ENCODE assay signal across 23 cellular contexts in genomic region chr12:132447327-132447720, GRCh38. TPM values are rescaled to one million over a fixed set of nuclear protein-coding genes. Genes with fewer than 3 reads are reported as not detected.
DNase-seq lines count a peak whose midpoint lies in the region; ATAC-seq, FAIRE-seq and TF ChIP-seq lines count a peak whose summit lies in the region.
"Had no signal": no experiment of that assay in that cellular context is flagged by ENCODE, and none has a peak within 500 bp of the region (broad histone marks: within the 10 kb centered on the region; RNA-seq: fewer than 3 reads in every experiment).

No MANE protein-coding gene starts in this region.

- no peaks in the 10 kb centered on the region for H3K9me1 ChIP-seq in IMR-90 (ENCODE audit: insufficient read depth, low read length)

- TF ChIP-seq RAD21 in IMR-90 (IDR thresholded peaks at IDR 0.05; ENCODE audit: low read length) = no peak

- dilution Hi-C loops in IMR-90 (cut with HindIII; ENCODE audit: low sequenced_read_pairs, unreplicated experiment) = no loop called here

- no peak overlapping the region for H3K27ac ChIP-seq in right cardiac atrium (ENCODE audit: low read length)
- no peak overlapping the region for H3K27ac ChIP-seq in right atrium auricular region
- no peak overlapping the region for H3K27ac ChIP-seq in IMR-90 (ENCODE audit: insufficient read depth, low read length)
- no peak overlapping the region for H3K27ac ChIP-seq in kidney (ENCODE audit: low read depth in 2 of 2, low read length in 2 of 2)
- H3K27ac ChIP-seq: SJCRH30 had no signal

- POLR2A ChIA-PET in IMR-90 (lab: Charles Lee; ENCODE audit: unreplicated experiment) = no interaction called here

- no peak overlapping the region for H3K4me2 ChIP-seq in IMR-90 (ENCODE audit: low read depth, low read length)

- TF ChIP-seq POLR2A in IMR-90 (IDR thresholded peaks at IDR 0.05; ENCODE audit: low read depth, low read length) = no peak

- no peak overlapping the region for H2BK5ac ChIP-seq in IMR-90 (ENCODE audit: low read depth, low read length, poor library complexity, severe bottlenecking)

- no peak overlapping the region for H3K18ac ChIP-seq in IMR-90 (ENCODE audit: low read depth, low read length)

- CTCF ChIA-PET in IMR-90 (lab: Yijun Ruan, JAX) = no interaction called here

- H2BK120ac ChIP-seq in IMR-90 (ENCODE audit: low read depth, low read length) = no peak overlapping the region

- no peak overlapping the region for H3K23ac ChIP-seq in IMR-90 (ENCODE audit: low read depth, low read length)

- in situ Hi-C loops in IMR-90 (cut with MboI; ENCODE audit: low sequenced_read_pairs) = no loop called here

- no peaks in the 10 kb centered on the region for H3K4me1 ChIP-seq in right cardiac atrium (ENCODE audit: control insufficient read depth, insufficient read depth, low read length)
- no peaks in the 10 kb centered on the region for H3K4me1 ChIP-seq in right atrium auricular region
- no peaks in the 10 kb centered on the region for H3K4me1 ChIP-seq in IMR-90 (ENCODE audit: control insufficient read depth, insufficient read depth, low read length)
- H3K4me1 ChIP-seq in kidney (ENCODE audit: control insufficient read depth in 1 of 2, insufficient read depth in 1 of 2, low read depth in 1 of 2, low read length in 2 of 2) = no peaks in the 10 kb centered on the region

- ATAC-seq in right cardiac atrium = no peak
- no peak for ATAC-seq in IMR-90 (ENCODE audit: low read depth)
- no peak for ATAC-seq in HG02588 (IDR thresholded peaks at IDR 0.05; ENCODE audit: unreplicated experiment)

- H4K91ac ChIP-seq in IMR-90 (ENCODE audit: insufficient read depth, low read depth, low read length) = no peak overlapping the region

- intact Hi-C loops in right cardiac atrium (cut with DNase I) (no loop called here), IMR-90 (cut with micrococcal nuclease) (no loop called here), kidney (cut with DNase I) (no loop called here)

- no peak overlapping the region for H2AFZ ChIP-seq in IMR-90 (replicated peaks; ENCODE audit: low read length, poor library complexity)

- no peak overlapping the region for H3K56ac ChIP-seq in IMR-90 (ENCODE audit: extremely low read depth, insufficient read depth, low read length)

- no peak overlapping the region for H2BK15ac ChIP-seq in IMR-90 (ENCODE audit: low read depth, low read length)

- 85% methylated on average over 14 of the region's 14 CpGs for WGBS in right cardiac atrium
- 59% methylated on average over 4 of the region's 14 CpGs; no CpG with 5 or more reads in 1 of the 2 experiments for WGBS in IMR-90 (ENCODE audit: extremely low coverage in 2 of 2, insufficient read length in 1 of 2), 2 experiments

- TF ChIP-seq CTCF in right atrium auricular region (IDR thresholded peaks at IDR 0.05) (no peak), IMR-90 (conservative IDR thresholded peaks at IDR 0.05; ENCODE audit: low read depth, low read length) (no peak), kidney (IDR thresholded peaks at IDR 0.05; ENCODE audit: borderline replicate concordance, extremely low read depth, insufficient read depth) (no peak)

- no peaks in the 10 kb centered on the region for H3K36me3 ChIP-seq in right atrium auricular region
- no peaks in the 10 kb centered on the region for H3K36me3 ChIP-seq in IMR-90 (ENCODE audit: control insufficient read depth, insufficient read depth, low read length)
- no peaks in the 10 kb centered on the region for H3K36me3 ChIP-seq in kidney (ENCODE audit: control insufficient read depth in 1 of 2, insufficient read depth in 2 of 2, low read length in 2 of 2)
- H3K36me3 ChIP-seq: Peyer's patch, SJCRH30 had no signal

- H3K4me3 ChIP-seq in right cardiac atrium (ENCODE audit: low read length) (no peak overlapping the region), right atrium auricular region (no peak overlapping the region), IMR-90 (ENCODE audit: insufficient read depth, low read depth, low read length) (no peak overlapping the region), kidney (ENCODE audit: low read length in 2 of 2) (no peak overlapping the region)
- H3K4me3 ChIP-seq: Peyer's patch, SJCRH30 had no signal

- no peaks in the 10 kb centered on the region for H3K27me3 ChIP-seq in right cardiac atrium (ENCODE audit: control insufficient read depth, insufficient read depth)
- H3K27me3 ChIP-seq in right atrium auricular region = no peaks in the 10 kb centered on the region
- H3K27me3 ChIP-seq in IMR-90 (ENCODE audit: control insufficient read depth, insufficient read depth, low read length) = peaks cover 30% of the 10 kb centered on the region
- H3K27me3 ChIP-seq: Peyer's patch had no signal

- no peak overlapping the region for H3K4ac ChIP-seq in IMR-90 (ENCODE audit: low read depth, low read length)

- no peak for FAIRE-seq in kidney (lab: Jason Lieb, UNC)
- FAIRE-seq: GM19239, H54 had no signal

- no peaks in the 10 kb centered on the region for H4K20me1 ChIP-seq in IMR-90 (ENCODE audit: insufficient read depth, low read length)

- no TSS peak for BruUV-seq in IMR-90 (replicated peaks; lab: Mats Ljungman, UMichigan)

- no peak overlapping the region for H2BK20ac ChIP-seq in IMR-90 (ENCODE audit: low read depth, low read length)

- no peak overlapping the region for H4K8ac ChIP-seq in IMR-90 (ENCODE audit: low read depth in 2 of 2, low read length in 2 of 2)

- peak overlapping the region; percentile 55 for H2AK9ac ChIP-seq in IMR-90 (replicated peaks; ENCODE audit: low read depth, low read length, poor library complexity)

- H3K9ac ChIP-seq in IMR-90 (ENCODE audit: low read depth, low read length) (no peak overlapping the region), kidney (ENCODE audit: low read length in 2 of 2) (no peak overlapping the region)

- no peaks in the 10 kb centered on the region for H3K79me1 ChIP-seq in IMR-90 (ENCODE audit: low read depth in 1 of 2, low read length in 2 of 2)

- H3K14ac ChIP-seq in IMR-90 (replicated peaks; ENCODE audit: low read depth, low read length) = no peak overlapping the region

- DNase-seq in right cardiac atrium = peak in 2 of 3 donors; percentile 9 to 32
- no peak for DNase-seq in right atrium auricular region (ENCODE audit: low spot score)
- DNase-seq in IMR-90 = no peak
- DNase-seq in kidney = peak; percentile 61
- no peak for DNase-seq in NCI-H2029 (lab: John Stamatoyannopoulos, UW)
- no peak for DNase-seq in Kasumi-1 (lab: John Stamatoyannopoulos, UW)
- DNase-seq: C1 segment of cervical spinal cord, DMS53, EL, GF-D8, KG1, NCI-H1105, NCI-H146, NCI-H2029 treated with DMSO at 0.1 percent for 48 hours, NCI-H2171, NCI-H345, NCI-H524 treated with DMSO at 0.1 percent for 48 hours, NCI-H82, Peyer's patch had no signal

- H2AK5ac ChIP-seq in IMR-90 (ENCODE audit: low read depth, low read length) = no peak overlapping the region

- no peak overlapping the region for H4K5ac ChIP-seq in IMR-90 (ENCODE audit: low read depth, low read length)

- H3K9me3 ChIP-seq in right cardiac atrium (ENCODE audit: control insufficient read depth, low read length) (no peaks in the 10 kb centered on the region), right atrium auricular region (no peaks in the 10 kb centered on the region), IMR-90 (ENCODE audit: control insufficient read depth, insufficient read depth, low read length) (no peaks in the 10 kb centered on the region), kidney (ENCODE audit: control insufficient read depth in 1 of 2, low read length in 2 of 2) (no peaks in the 10 kb centered on the region)
- H3K9me3 ChIP-seq: Peyer's patch, SJCRH30 had no signal

TF ChIP-seq in IMR-90, 13 proteins besides CTCF, POLR2A, EP300 and RAD21:
- TF ChIP-seq RFX5 (IDR thresholded peaks at IDR 0.05; ENCODE audit: low read depth, low read length) = no peak
- TF ChIP-seq MAFK (IDR thresholded peaks at IDR 0.05; ENCODE audit: low read depth, low read length) = no peak
- no peak for TF ChIP-seq NFE2L2 (IDR thresholded peaks at IDR 0.05; ENCODE audit: low read depth, low read length)
- no peak for TF ChIP-seq CEBPB (IDR thresholded peaks at IDR 0.05; ENCODE audit: low read depth, low read length)
- TF ChIP-seq ELK1 (IDR thresholded peaks at IDR 0.05; ENCODE audit: borderline replicate concordance, low read depth, low read length) = no peak
- no peak for TF ChIP-seq BHLHE40 (IDR thresholded peaks at IDR 0.05; ENCODE audit: low read depth, low read length)
- no peak for TF ChIP-seq FOS (IDR thresholded peaks at IDR 0.05; ENCODE audit: low read depth, low read length)
- TF ChIP-seq RCOR1 (IDR thresholded peaks at IDR 0.05; ENCODE audit: insufficient replicate concordance, low read length) = no peak
- TF ChIP-seq USF2 (IDR thresholded peaks at IDR 0.05; ENCODE audit: low read depth, low read length) = no peak
- no peak for TF ChIP-seq SMC3 (IDR thresholded peaks at IDR 0.05; ENCODE audit: low read depth, low read length)

RNA-seq across cellular contexts. Expression of gene FBRSL1, which starts 42.6 kb away (rescaled TPM):
- 10 to 100 TPM; 50.4 to 65.0 (median 54.7) TPM for total RNA-seq in right cardiac atrium
- polyA plus RNA-seq in right cardiac atrium = 36.4 TPM
- 10 to 100 TPM; 19.3 to 20.4 TPM for total RNA-seq in right atrium auricular region
- 0.36 and 0.83 TPM in 2 replicates for total RNA-seq in IMR-90 (2012; rRNA removed)
- polyA plus RNA-seq in IMR-90 (2012; rRNA removed) = 10.8 and 12.9 TPM in 2 replicates
- polyA plus RNA-seq in IMR-90 (2012; cell fraction: cytosol; rRNA removed) = 9.9 and 14.5 TPM in 2 replicates
- polyA plus RNA-seq in IMR-90 (2012; cell fraction: nucleus; rRNA removed; ENCODE audit: low replicate concordance) = 30.2 and 71.7 TPM in 2 replicates
- 44.7 TPM for total RNA-seq in kidney
- polyA plus RNA-seq in kidney (ENCODE audit: insufficient read depth, low read depth, low replicate concordance) = 23.8 TPM

Comparison
In these comparisons a context has a peak if more than half of its experiments do, and no peak if none do; other contexts are left out.
1. DNase-seq: peak in right cardiac atrium (2 of 3) and kidney (single experiment); none in right atrium auricular region (single experiment), IMR-90 (single experiment), NCI-H2029 (single experiment) and Kasumi-1 (0 of 2).
2. RNA of gene FBRSL1, which starts 42.6 kb away (total RNA-seq): 50.4 to 65.0 TPM in right cardiac atrium, 44.7 TPM in kidney (single experiment) and 19.3 to 20.4 TPM in right atrium auricular region; 0.36 to 0.83 TPM in IMR-90; every median in the first group is over 10 times any median in the second.